Comparison of ENCODE assay signal across 8 cellular contexts in genomic region chr9:127714020-127714835, GRCh38. TPM values are rescaled to one million over a fixed set of nuclear protein-coding genes. Genes with fewer than 3 reads are reported as not detected.
DNase-seq lines count a peak whose midpoint lies in the region; ATAC-seq, FAIRE-seq and TF ChIP-seq lines count a peak whose summit lies in the region.

No MANE protein-coding gene starts in this region.

- H3K4me1 ChIP-seq in keratinocyte (ENCODE audit: control insufficient read depth, extremely low read depth, insufficient read depth, low read length) = peaks cover 12% of the 10 kb centered on the region
- peaks cover 0 to 20% (median 18%) of the 10 kb centered on the region in 4 donors for H3K4me1 ChIP-seq in tibial artery
- H3K4me1 ChIP-seq in mesendoderm (ENCODE audit: control insufficient read depth, low read depth, low read length) = no peaks in the 10 kb centered on the region

- peak overlapping the region; percentile 69 for H3K4me3 Mint-ChIP-seq in activated CD8-positive, alpha-beta memory T cell treated with anti-CD3 and anti-CD28 coated beads, Interleukin-2, amount 10 ng/mL, durations not matched to agents 7 days and 5 days

- no peak for DNase-seq in activated CD8-positive, alpha-beta memory T cell treated with anti-CD3 and anti-CD28 coated beads, Interleukin-2, amount 10 ng/mL, durations not matched to agents 7 days and 5 days
- no peak for DNase-seq in activated CD8-positive, alpha-beta memory T cell treated with anti-CD3 and anti-CD28 coated beads, Interleukin-2, amount 50 U/mL, for 48 hours
- DNase-seq in activated naive CD4-positive, alpha-beta T cell treated with anti-CD3 and anti-CD28 coated beads, Interleukin-2, amount 50 U/mL, for 72 hours (ENCODE audit: low spot score in 2 of 2) = no peak
- DNase-seq in keratinocyte (ENCODE audit: low read depth, low spot score) (no peak), tibial artery (no peak), mesendoderm (no peak)
- DNase-seq in stimulated activated CD4-positive, alpha-beta T cell treated with anti-CD3 and anti-CD28 coated beads, Interleukin-12 subunit alpha, Interleukin-12 subunit beta, amount 100 ng/mL, for 4 hours = no peak

- H4K20me1 ChIP-seq in keratinocyte (ENCODE audit: control insufficient read depth, extremely low read depth, insufficient read depth, low read length) = no peaks in the 10 kb centered on the region

- H3K36me3 ChIP-seq in keratinocyte (ENCODE audit: control insufficient read depth in 2 of 2, extremely low read depth in 1 of 2, insufficient read depth in 2 of 2, low read length in 2 of 2) (peaks cover 0 to 4% of the 10 kb centered on the region in 2 experiments), tibial artery (peaks cover 0 to 10% (median 0%) of the 10 kb centered on the region in 3 donors), mesendoderm (ENCODE audit: control insufficient read depth, insufficient read depth, low read length) (no peaks in the 10 kb centered on the region)

- H3K27ac Mint-ChIP-seq in activated CD8-positive, alpha-beta memory T cell treated with anti-CD3 and anti-CD28 coated beads, Interleukin-2, amount 10 ng/mL, durations not matched to agents 7 days and 5 days = no peak overlapping the region
- peak overlapping the region; percentile 13 to 55 for H3K27ac Mint-ChIP-seq in activated naive CD4-positive, alpha-beta T cell treated with anti-CD3 and anti-CD28 coated beads, Interleukin-2, amount 50 U/mL, for 72 hours

- H3K27ac ChIP-seq in keratinocyte (ENCODE audit: control insufficient read depth, insufficient read depth, low read length) (no peak overlapping the region), tibial artery (no peak overlapping the region), mesendoderm (ENCODE audit: low read depth, low read length) (no peak overlapping the region)

- no peak for TF ChIP-seq CTCF in keratinocyte (optimal IDR thresholded peaks at IDR 0.05 in 1 of 3, IDR thresholded peaks at IDR 0.05 in 1 of 3, conservative IDR thresholded peaks at IDR 0.05 in 1 of 3; ENCODE audit: extremely low read depth in 1 of 3, insufficient read depth in 2 of 3, low read length in 3 of 3)
- TF ChIP-seq CTCF in tibial artery (IDR thresholded peaks at IDR 0.05) = no peak

- H3K9me3 ChIP-seq in keratinocyte (ENCODE audit: control insufficient read depth, low read depth, low read length) (no peaks in the 10 kb centered on the region), tibial artery (no peaks in the 10 kb centered on the region)

- no peak overlapping the region for H3K18ac ChIP-seq in mesendoderm (ENCODE audit: low read length)

- H3K4ac ChIP-seq in mesendoderm (ENCODE audit: low read depth, low read length) = no peak overlapping the region

- no peak overlapping the region for H3K56ac ChIP-seq in mesendoderm (ENCODE audit: low read length)

- H3K9me3 Mint-ChIP-seq in activated CD8-positive, alpha-beta memory T cell treated with anti-CD3 and anti-CD28 coated beads, Interleukin-2, amount 10 ng/mL, durations not matched to agents 7 days and 5 days (ENCODE audit: low read depth) = no peaks in the 10 kb centered on the region
- no peaks in the 10 kb centered on the region for H3K9me3 Mint-ChIP-seq in activated naive CD4-positive, alpha-beta T cell treated with anti-CD3 and anti-CD28 coated beads, Interleukin-2, amount 50 U/mL, for 72 hours

- H2BK5ac ChIP-seq in mesendoderm (ENCODE audit: low read length) = no peak overlapping the region

- H3K4me2 ChIP-seq in keratinocyte (ENCODE audit: control insufficient read depth, extremely low read depth, insufficient read depth, low read depth, low read length) (peak overlapping the region; percentile 95), mesendoderm (ENCODE audit: low read length) (no peak overlapping the region)

- H2BK120ac ChIP-seq in mesendoderm (ENCODE audit: low read depth, low read length) = no peak overlapping the region

- CTCF ChIA-PET in activated CD8-positive, alpha-beta memory T cell treated with anti-CD3 and anti-CD28 coated beads, Interleukin-2, amount 10 ng/mL, durations not matched to agents 7 days and 5 days (lab: Charles Lee) = interaction anchor here (1.3 to 4.2 kb wide), 4 partner anchors 20 to 411 kb away, joined by 3 to 30 read pairs (median 6); partner anchors contain the start of gene TOR2A

- H2AK5ac ChIP-seq in mesendoderm (ENCODE audit: low read length) = no peak overlapping the region

- H3K79me1 ChIP-seq in mesendoderm (ENCODE audit: low read length) = no peaks in the 10 kb centered on the region

- no peaks in the 10 kb centered on the region for H3K27me3 Mint-ChIP-seq in activated CD8-positive, alpha-beta memory T cell treated with anti-CD3 and anti-CD28 coated beads, Interleukin-2, amount 10 ng/mL, durations not matched to agents 7 days and 5 days

- H2AFZ ChIP-seq in keratinocyte (ENCODE audit: control insufficient read depth, low read length) = peak overlapping the region; percentile 9

- ATAC-seq in activated CD8-positive, alpha-beta memory T cell treated with anti-CD3 and anti-CD28 coated beads, Interleukin-2, amount 10 ng/mL, durations not matched to agents 7 days and 5 days = no peak
- no peak for ATAC-seq in activated naive CD4-positive, alpha-beta T cell treated with anti-CD3 and anti-CD28 coated beads, Interleukin-2, amount 50 U/mL, for 72 hours
- no peak for ATAC-seq in HG02759 (IDR thresholded peaks at IDR 0.05; ENCODE audit: unreplicated experiment)

- peak overlapping the region; percentile 47 for H3K9ac ChIP-seq in keratinocyte (ENCODE audit: control insufficient read depth, extremely low read depth, insufficient read depth, low read length)
- H3K9ac ChIP-seq in mesendoderm (ENCODE audit: low read length) = no peak overlapping the region

- H3K27me3 ChIP-seq in keratinocyte (ENCODE audit: control insufficient read depth, extremely low read depth, insufficient read depth, low read length) = no peaks in the 10 kb centered on the region
- no peaks in the 10 kb centered on the region for H3K27me3 ChIP-seq in tibial artery
- H3K27me3 ChIP-seq in mesendoderm (ENCODE audit: insufficient read depth, low read length, poor library complexity) = no peaks in the 10 kb centered on the region

- H3K4me3 ChIP-seq in keratinocyte (ENCODE audit: control insufficient read depth in 2 of 3, extremely low read depth in 1 of 3, insufficient read depth in 2 of 3, low read depth in 1 of 3, low read length in 3 of 3) (peak overlapping the region; percentile 55 to 90 (median 72)), tibial artery (peak overlapping the region; percentile 72 to 78), mesendoderm (ENCODE audit: low read length) (no peak overlapping the region)

- no peak overlapping the region for H4K8ac ChIP-seq in mesendoderm (ENCODE audit: low read depth, low read length)

- WGBS in mesendoderm (ENCODE audit: extremely low coverage, insufficient coverage, low lambda C conversion rate) = no CpG with 5 or more reads among the region's 21 CpGs

- intact Hi-C loops in tibial artery (cut with DNase I; ENCODE audit: low total_unique reads) = loop anchor here (5.0 kb wide), 1 partner anchor 97 kb away; no protein-coding TSS in a partner anchor

- dilution Hi-C loops in keratinocyte (cut with MboI; ENCODE audit: extremely low pct_ligation_motif_present, low sequenced_read_pairs) = no loop called here

- H4K5ac ChIP-seq in mesendoderm (ENCODE audit: low read length) = no peak overlapping the region

- no peaks in the 10 kb centered on the region for H3K9me1 ChIP-seq in keratinocyte (ENCODE audit: control insufficient read depth, extremely low read depth, insufficient read depth, low read length)

- H3K4me1 Mint-ChIP-seq in activated CD8-positive, alpha-beta memory T cell treated with anti-CD3 and anti-CD28 coated beads, Interleukin-2, amount 10 ng/mL, durations not matched to agents 7 days and 5 days = peaks cover 28% of the 10 kb centered on the region

- no peak overlapping the region for H2BK15ac ChIP-seq in mesendoderm (replicated peaks; ENCODE audit: low read depth)

- no peak overlapping the region for H3K23ac ChIP-seq in mesendoderm (ENCODE audit: low read length)

- no peak for FAIRE-seq in keratinocyte (lab: Jason Lieb, UNC)

- peaks cover 9% of the 10 kb centered on the region for H3K79me2 ChIP-seq in keratinocyte (ENCODE audit: control insufficient read depth, insufficient read depth, low read length)
- no peaks in the 10 kb centered on the region for H3K79me2 ChIP-seq in mesendoderm (ENCODE audit: control insufficient read depth, insufficient read depth, low read length)

- H3K36me3 Mint-ChIP-seq in activated CD8-positive, alpha-beta memory T cell treated with anti-CD3 and anti-CD28 coated beads, Interleukin-2, amount 10 ng/mL, durations not matched to agents 7 days and 5 days = no peaks in the 10 kb centered on the region
- H3K36me3 Mint-ChIP-seq in activated naive CD4-positive, alpha-beta T cell treated with anti-CD3 and anti-CD28 coated beads, Interleukin-2, amount 50 U/mL, for 72 hours = peaks cover 6 to 7% of the 10 kb centered on the region in 2 donors

RNA-seq across cellular contexts. Expression of gene PTRH1, which starts 1.2 kb away (rescaled TPM):
- 10 to 100 TPM; 12.5 to 14.4 TPM for total RNA-seq in activated CD8-positive, alpha-beta memory T cell treated with anti-CD3 and anti-CD28 coated beads, Interleukin-2, amount 10 ng/mL, durations not matched to agents 7 days and 5 days
- 10 to 100 TPM in 1 of 2 donors, 1 to 10 TPM in 1; 9.5 to 12.6 TPM for total RNA-seq in activated naive CD4-positive, alpha-beta T cell treated with anti-CD3 and anti-CD28 coated beads, Interleukin-2, amount 50 U/mL, for 72 hours
- 14.3 to 25.2 TPM (median 14.9 TPM) in 3 replicates for polyA plus RNA-seq in keratinocyte
- polyA plus RNA-seq in keratinocyte (2011; ENCODE audit: low read depth) = 3.9 TPM
- polyA plus RNA-seq in keratinocyte (2011; cell fraction: cytosol; rRNA removed) = 9.3 and 30.8 TPM in 2 replicates
- 12.4 and 20.2 TPM in 2 replicates for polyA plus RNA-seq in keratinocyte (2011; cell fraction: nucleus; rRNA removed)
- 12.5 and 37.5 TPM in 2 replicates for polyA plus RNA-seq in keratinocyte (2012; ENCODE audit: low replicate concordance)
- polyA minus RNA-seq in keratinocyte = 4.8 to 10.2 TPM (median 5.9 TPM) in 3 replicates
- polyA minus RNA-seq in keratinocyte (2011; cell fraction: cytosol; rRNA and poly(A)+ RNA removed) = 35.7 TPM
- polyA minus RNA-seq in keratinocyte (2011; cell fraction: nucleus; rRNA and poly(A)+ RNA removed) = 10.2 and 10.8 TPM in 2 replicates
- 6.1 TPM for polyA plus RNA-seq in mesendoderm (2013, experiment 1 of 2)
- polyA plus RNA-seq in mesendoderm (2013, experiment 2 of 2) = 6.9 TPM

RNA-seq across cellular contexts. Expression of gene TTC16, which starts 1.7 kb away (rescaled TPM):
- total RNA-seq in activated CD8-positive, alpha-beta memory T cell treated with anti-CD3 and anti-CD28 coated beads, Interleukin-2, amount 10 ng/mL, durations not matched to agents 7 days and 5 days = 1 to 10 TPM; 1.2 to 5.2 TPM
- total RNA-seq in activated naive CD4-positive, alpha-beta T cell treated with anti-CD3 and anti-CD28 coated beads, Interleukin-2, amount 50 U/mL, for 72 hours = under 1 TPM; 0.62 to 0.73 TPM
- 0.03 to 0.05 TPM in 2 of 3 replicates, not detected in the other for polyA plus RNA-seq in keratinocyte
- not detected for polyA plus RNA-seq in keratinocyte (2011; ENCODE audit: low read depth)
- polyA plus RNA-seq in keratinocyte (2011; cell fraction: cytosol; rRNA removed) = 0.01 TPM in 1 of 2 replicates, not detected in the other
- polyA plus RNA-seq in keratinocyte (2011; cell fraction: nucleus; rRNA removed) = 0.08 TPM in 1 of 2 replicates, not detected in the other
- not detected in 2 replicates for polyA plus RNA-seq in keratinocyte (2012; ENCODE audit: low replicate concordance)
- polyA minus RNA-seq in keratinocyte = 0.10 TPM in 1 of 3 replicates, not detected in the others
- not detected for polyA minus RNA-seq in keratinocyte (2011; cell fraction: cytosol; rRNA and poly(A)+ RNA removed)
- not detected in 2 replicates for polyA minus RNA-seq in keratinocyte (2011; cell fraction: nucleus; rRNA and poly(A)+ RNA removed)
- polyA plus RNA-seq in mesendoderm (2013, experiment 1 of 2) = 0.01 TPM
- not detected for polyA plus RNA-seq in mesendoderm (2013, experiment 2 of 2)

RNA-seq across cellular contexts. Expression of gene CFAP157, which starts 7.4 kb away (rescaled TPM):
- not detected for total RNA-seq in activated CD8-positive, alpha-beta memory T cell treated with anti-CD3 and anti-CD28 coated beads, Interleukin-2, amount 10 ng/mL, durations not matched to agents 7 days and 5 days
- not detected for total RNA-seq in activated naive CD4-positive, alpha-beta T cell treated with anti-CD3 and anti-CD28 coated beads, Interleukin-2, amount 50 U/mL, for 72 hours
- 0.03 TPM in 1 of 3 replicates, not detected in the others for polyA plus RNA-seq in keratinocyte
- not detected for polyA plus RNA-seq in keratinocyte (2011; ENCODE audit: low read depth)
- not detected in 2 replicates for polyA plus RNA-seq in keratinocyte (2011; cell fraction: cytosol; rRNA removed)
- 0.05 and 0.15 TPM in 2 replicates for polyA plus RNA-seq in keratinocyte (2011; cell fraction: nucleus; rRNA removed)
- polyA plus RNA-seq in keratinocyte (2012; ENCODE audit: low replicate concordance) = 0.95 and 1.7 TPM in 2 replicates
- polyA minus RNA-seq in keratinocyte = 0.52 TPM in 1 of 3 replicates, not detected in the others
- not detected for polyA minus RNA-seq in keratinocyte (2011; cell fraction: cytosol; rRNA and poly(A)+ RNA removed)
- not detected in 2 replicates for polyA minus RNA-seq in keratinocyte (2011; cell fraction: nucleus; rRNA and poly(A)+ RNA removed)
- polyA plus RNA-seq in mesendoderm (2013, experiment 1 of 2) = not detected
- 0.01 TPM for polyA plus RNA-seq in mesendoderm (2013, experiment 2 of 2)

RNA-seq across cellular contexts. Expression of gene TOR2A, which starts 20.9 kb away (rescaled TPM):
- 10 to 100 TPM; 24.1 to 26.8 TPM for total RNA-seq in activated CD8-positive, alpha-beta memory T cell treated with anti-CD3 and anti-CD28 coated beads, Interleukin-2, amount 10 ng/mL, durations not matched to agents 7 days and 5 days
- total RNA-seq in activated naive CD4-positive, alpha-beta T cell treated with anti-CD3 and anti-CD28 coated beads, Interleukin-2, amount 50 U/mL, for 72 hours = 10 to 100 TPM; 10.9 to 17.1 TPM
- polyA plus RNA-seq in keratinocyte = 2.3 to 5.9 TPM (median 4.1 TPM) in 3 replicates
- polyA plus RNA-seq in keratinocyte (2011; ENCODE audit: low read depth) = 4.1 TPM
- polyA plus RNA-seq in keratinocyte (2011; cell fraction: cytosol; rRNA removed) = 3.7 and 6.1 TPM in 2 replicates
- polyA plus RNA-seq in keratinocyte (2011; cell fraction: nucleus; rRNA removed) = 9.9 and 12.0 TPM in 2 replicates
- polyA plus RNA-seq in keratinocyte (2012; ENCODE audit: low replicate concordance) = 7.8 and 8.8 TPM in 2 replicates
- polyA minus RNA-seq in keratinocyte = 1.7 to 7.1 TPM (median 2.6 TPM) in 3 replicates
- 9.2 TPM for polyA minus RNA-seq in keratinocyte (2011; cell fraction: cytosol; rRNA and poly(A)+ RNA removed)
- 2.8 and 5.9 TPM in 2 replicates for polyA minus RNA-seq in keratinocyte (2011; cell fraction: nucleus; rRNA and poly(A)+ RNA removed)
- polyA plus RNA-seq in mesendoderm (2013, experiment 1 of 2) = 11.5 TPM
- polyA plus RNA-seq in mesendoderm (2013, experiment 2 of 2) = 12.2 TPM
